In the genomic region with DNA sequence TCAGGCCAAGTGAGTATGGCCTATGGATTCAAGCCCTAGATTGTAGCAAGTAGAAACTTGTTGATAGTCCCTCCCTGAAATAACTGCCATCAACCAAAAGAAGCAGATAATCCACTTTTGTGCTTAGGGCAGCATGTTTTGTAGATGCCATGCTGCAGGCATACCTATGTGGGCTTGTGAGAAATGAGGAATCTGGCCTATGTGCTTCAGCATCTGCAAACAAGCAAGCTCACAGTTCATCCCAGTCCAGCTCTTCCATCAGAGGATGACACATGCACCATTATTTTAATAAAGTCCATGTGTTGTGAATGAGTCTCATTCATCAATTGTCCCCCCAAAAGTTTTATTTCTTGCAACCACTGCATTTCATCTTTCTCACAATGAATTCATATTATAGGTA, we compare ENCODE assay signal across 12 cellular contexts.
DNase-seq lines count a peak whose midpoint lies in the region; ATAC-seq lines count a peak whose summit lies in the region.
"Had no signal": no experiment of that assay in that cellular context is flagged by ENCODE, and none has a peak within 500 bp of the region (broad histone marks: within the 10 kb centered on the region; RNA-seq: fewer than 3 reads in every experiment).

No MANE protein-coding gene starts in this region.

- H3K9ac ChIP-seq in adipocyte (ENCODE audit: low read length) = peak overlapping the region; percentile 72

- no peak overlapping the region for H3K27ac Mint-ChIP-seq in stimulated activated naive B cell treated with anti-CD40 and anti-IgM and Interleukin-4, amounts not matched to agents 10 μg/mL and 1 μg/mL and 100 μg/mL, for 72 hours

- DNase-seq in A172 (ENCODE audit: low spot score) (peak; percentile 34), GM04503 (ENCODE audit: low read depth) (peak; percentile 66), adipocyte (ENCODE audit: low read depth) (peak; percentile 21), foreskin melanocyte (peak; percentile 39), OCI-M2 (lab: John Stamatoyannopoulos, UW; ENCODE audit: unreplicated experiment) (no peak)
- DNase-seq in activated effector memory CD4-positive, alpha-beta T cell treated with Interleukin-2 at 50 U/mL for 16 hours = no peak
- no peak for DNase-seq in stimulated activated naive B cell treated with anti-CD40 and anti-IgM and Interleukin-4, amounts not matched to agents 10 μg/mL and 1 μg/mL and 100 μg/mL, for 72 hours
- DNase-seq: activated CD8-positive, alpha-beta memory T cell treated with anti-CD3 and anti-CD28 coated beads for 24 hours; heart right ventricle; NCI-H1694 treated with DMSO at 0.1 percent for 48 hours had no signal

- peaks cover 6 to 8% of the 10 kb centered on the region in 2 donors for H3K9me3 Mint-ChIP-seq in stimulated activated naive B cell treated with anti-CD40 and anti-IgM and Interleukin-4, amounts not matched to agents 10 μg/mL and 1 μg/mL and 100 μg/mL, for 72 hours
- H3K9me3 Mint-ChIP-seq: central memory CD8-positive, alpha-beta T cell had no signal

- no peak for ATAC-seq in stimulated activated naive B cell treated with anti-CD40 and anti-IgM and Interleukin-4, amounts not matched to agents 10 μg/mL and 1 μg/mL and 100 μg/mL, for 72 hours (replicated peaks)
- ATAC-seq in HG02870 (IDR thresholded peaks at IDR 0.05; ENCODE audit: unreplicated experiment) = no peak
- ATAC-seq: heart right ventricle had no signal

- H3K4me1 ChIP-seq in adipocyte (ENCODE audit: control insufficient read depth, insufficient read depth, low read length) = peaks cover 42% of the 10 kb centered on the region
- H3K4me1 ChIP-seq: heart right ventricle had no signal

- peaks cover 0 to 4% of the 10 kb centered on the region in 2 donors for H3K27me3 Mint-ChIP-seq in stimulated activated naive B cell treated with anti-CD40 and anti-IgM and Interleukin-4, amounts not matched to agents 10 μg/mL and 1 μg/mL and 100 μg/mL, for 72 hours

- no peaks in the 10 kb centered on the region for H3K36me3 ChIP-seq in adipocyte (ENCODE audit: control insufficient read depth, insufficient read depth, low read length, severe bottlenecking)
- H3K36me3 ChIP-seq: heart right ventricle had no signal

- H3K4me3 Mint-ChIP-seq in stimulated activated naive B cell treated with anti-CD40 and anti-IgM and Interleukin-4, amounts not matched to agents 10 μg/mL and 1 μg/mL and 100 μg/mL, for 72 hours = no peak overlapping the region
- H3K4me3 Mint-ChIP-seq: central memory CD8-positive, alpha-beta T cell had no signal

- H3K4me3 ChIP-seq in adipocyte (ENCODE audit: low read length) = peak overlapping the region; percentile 29
- H3K4me3 ChIP-seq: heart right ventricle had no signal

- H3K9me3 ChIP-seq in adipocyte (ENCODE audit: control insufficient read depth, low read length) = peaks cover 10% of the 10 kb centered on the region

- peaks cover 0 to 3% of the 10 kb centered on the region in 2 donors for H3K4me1 Mint-ChIP-seq in stimulated activated naive B cell treated with anti-CD40 and anti-IgM and Interleukin-4, amounts not matched to agents 10 μg/mL and 1 μg/mL and 100 μg/mL, for 72 hours
- H3K4me1 Mint-ChIP-seq: central memory CD8-positive, alpha-beta T cell had no signal

- peaks cover 0 to 2% of the 10 kb centered on the region in 2 donors for H3K36me3 Mint-ChIP-seq in stimulated activated naive B cell treated with anti-CD40 and anti-IgM and Interleukin-4, amounts not matched to agents 10 μg/mL and 1 μg/mL and 100 μg/mL, for 72 hours

- H3K27me3 ChIP-seq in adipocyte (replicated peaks; ENCODE audit: control insufficient read depth, insufficient read depth, low read length) = no peaks in the 10 kb centered on the region

Comparison
In these comparisons a context has a peak if more than half of its experiments do, and no peak if none do; other contexts are left out.
1. DNase-seq: peak in A172 (single experiment), GM04503 (single experiment), adipocyte (single experiment) and foreskin melanocyte (single experiment); none in OCI-M2 (single experiment), activated effector memory CD4-positive, alpha-beta T cell treated with Interleukin-2 at 50 U/mL for 16 hours (single experiment) and stimulated activated naive B cell treated with anti-CD40 and anti-IgM and Interleukin-4, amounts not matched to agents 10 μg/mL and 1 μg/mL and 100 μg/mL, for 72 hours (single experiment).